22 cellular contexts compared by ENCODE assay signal in the genomic region with DNA sequence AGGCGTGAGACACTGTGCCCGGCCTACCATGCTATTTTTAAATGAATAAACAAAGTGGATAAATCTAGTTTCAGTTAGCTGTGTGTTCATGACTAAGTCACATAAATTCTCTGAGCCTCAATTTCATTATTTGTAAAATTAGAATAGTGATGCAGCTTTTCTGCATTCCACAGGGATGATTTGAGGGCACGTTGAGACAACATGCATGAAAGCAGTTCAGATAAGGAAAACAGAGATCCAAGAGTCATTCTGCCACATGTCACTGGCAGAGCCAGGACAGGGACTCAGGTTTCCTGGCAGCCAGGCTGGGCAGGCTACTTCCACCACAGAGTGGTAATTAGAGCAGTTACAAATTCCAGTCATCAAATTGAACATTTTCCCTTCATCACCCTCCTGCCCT. TPM values are rescaled to one million over a fixed set of nuclear protein-coding genes. Genes with fewer than 3 reads are reported as not detected.
DNase-seq lines count a peak whose midpoint lies in the region; ATAC-seq and TF ChIP-seq lines count a peak whose summit lies in the region.
"Had no signal": no experiment of that assay in that cellular context is flagged by ENCODE, and none has a peak within 500 bp of the region (broad histone marks: within the 10 kb centered on the region; RNA-seq: fewer than 3 reads in every experiment).

No MANE protein-coding gene starts in this region.

- POLR2A ChIA-PET in AG04449 (lab: Yijun Ruan, JAX) (no interaction called here), SK-N-SH (lab: Yijun Ruan, JAX) (no interaction called here)

- intact Hi-C loops in uterus (cut with DNase I; ENCODE audit: low total_unique reads): no loop called here

- 0 out of 2 replicates have a peak overlapping the region, but pooled peaks have one; percentile 10 for H3K9ac ChIP-seq in SK-N-SH

- no peaks in the 10 kb centered on the region for H4K20me1 ChIP-seq in SK-N-SH (ENCODE audit: insufficient read depth)

- H3K9me2 ChIP-seq in SK-N-SH: no peaks in the 10 kb centered on the region

- TF ChIP-seq CTCF in AG04449 (IDR thresholded peaks at IDR 0.05; ENCODE audit: insufficient read depth, low read length, missing control alignments): no peak
- no peak for TF ChIP-seq CTCF in SK-N-SH (IDR thresholded peaks at IDR 0.05)
- TF ChIP-seq CTCF in foreskin fibroblast (IDR thresholded peaks at IDR 0.05; ENCODE audit: low read depth, low read length): no peak
- TF ChIP-seq CTCF in uterus (IDR thresholded peaks at IDR 0.05): no peak

- H3K4me3 ChIP-seq in AG04449 (ENCODE audit: low read depth, low read length) (no peak overlapping the region), SK-N-SH (ENCODE audit: low read depth in 2 of 2, low read length in 1 of 2) (no peak overlapping the region), foreskin fibroblast (ENCODE audit: low read depth in 1 of 2, low read length in 2 of 2) (no peak overlapping the region), uterus (no peak overlapping the region)
- H3K4me3 ChIP-seq: GM23338, K562, left ventricle myocardium inferior, suprapubic skin had no signal

- no peak for TF ChIP-seq RAD21 in SK-N-SH (IDR thresholded peaks at IDR 0.05; ENCODE audit: low read length)

- H3K9me3 ChIP-seq in SK-N-SH: 0 out of 2 replicates have a peak, but pooled peaks cover 5% of the 10 kb centered on the region
- no peaks in the 10 kb centered on the region for H3K9me3 ChIP-seq in uterus
- H3K9me3 ChIP-seq: left ventricle myocardium inferior, suprapubic skin had no signal

- CTCF ChIA-PET in AG04449 (lab: Yijun Ruan, JAX): interaction anchor here (0.6 to 4.9 kb wide), 7 partner anchors 9 to 136 kb away, joined by 3 to 27 read pairs (median 3); no protein-coding TSS in a partner anchor
- CTCF ChIA-PET in SK-N-SH (lab: Yijun Ruan, JAX): interaction anchor here (0.6 to 5.0 kb wide), 4 partner anchors 10 to 39 kb away, joined by 3 to 27 read pairs (median 11); no protein-coding TSS in a partner anchor

- H3K79me2 ChIP-seq in SK-N-SH (ENCODE audit: insufficient read depth): no peaks in the 10 kb centered on the region; the same call in 1 of the 2 replicates

- peaks cover 8 to 9% of the 10 kb centered on the region in 2 experiments; a peak in 2 of 4 replicates for H3K4me1 ChIP-seq in SK-N-SH (ENCODE audit: control insufficient read depth in 1 of 2, insufficient read depth in 2 of 2, low read depth in 1 of 2, low read length in 1 of 2)
- H3K4me1 ChIP-seq in uterus: peaks cover 0 to 18% of the 10 kb centered on the region in 2 donors

- H3K4me2 ChIP-seq in SK-N-SH: peak overlapping the region; percentile 54; the same call in 1 of the 2 replicates
- H3K4me2 ChIP-seq: GM23338 had no signal

- H3K27me3 ChIP-seq in SK-N-SH (ENCODE audit: insufficient read depth) (no peaks in the 10 kb centered on the region), uterus (peaks cover 0 to 3% of the 10 kb centered on the region in 2 donors)

- H3K36me3 ChIP-seq in SK-N-SH (replicated peaks in 1 of 2; ENCODE audit: control insufficient read depth in 1 of 2, insufficient read depth in 2 of 2, low read length in 1 of 2): no peaks in the 10 kb centered on the region
- no peaks in the 10 kb centered on the region for H3K36me3 ChIP-seq in uterus
- H3K36me3 ChIP-seq: left ventricle myocardium inferior, suprapubic skin had no signal

- WGBS in SK-N-SH (ENCODE audit: low lambda C conversion rate): 2% methylated on average over 3 of the region's 3 CpGs

- TF ChIP-seq EP300 in SK-N-SH (IDR thresholded peaks at IDR 0.05; ENCODE audit: borderline replicate concordance in 1 of 2, low read depth in 1 of 2, low read length in 1 of 2): no peak

- no peak overlapping the region; the same call in 1 of the 2 replicates for H2AFZ ChIP-seq in SK-N-SH (ENCODE audit: low read depth)
- H2AFZ ChIP-seq: GM23338 had no signal

- no peak for TF ChIP-seq POLR2A in uterus (IDR thresholded peaks at IDR 0.05)

- no peak for ATAC-seq in GM18907 (IDR thresholded peaks at IDR 0.05; ENCODE audit: unreplicated experiment)
- ATAC-seq: activated naive CD8-positive, alpha-beta T cell treated with anti-CD3 and anti-CD28 coated beads, Interleukin-2, amount 50 U/mL, for 24 hours; GM23338; K562 had no signal

- peaks cover 11% of the 10 kb centered on the region for H3F3A ChIP-seq in SK-N-SH (replicated peaks; ENCODE audit: insufficient read depth)

- peak overlapping the region in 1 of 2 experiments; percentile 35; a peak in 2 of 4 replicates for H3K27ac ChIP-seq in SK-N-SH (ENCODE audit: low read depth in 2 of 2, low read length in 1 of 2)
- H3K27ac ChIP-seq in uterus: no peak overlapping the region
- H3K27ac ChIP-seq: HL-60, left ventricle myocardium inferior, suprapubic skin had no signal

- DNase-seq in AG04449 (ENCODE audit: low read depth, low spot score) (peak; percentile 14), GM04503 (ENCODE audit: low read depth) (peak; percentile 5), SK-N-SH (peak; percentile 34), foreskin fibroblast (peak; percentile 22 to 57), NCI-H187 treated with DMSO at 0.1 percent for 48 hours (lab: John Stamatoyannopoulos, UW) (no peak), uterus (no peak)
- no peak for DNase-seq in activated naive CD4-positive, alpha-beta T cell (lab: John Stamatoyannopoulos, UW)
- DNase-seq: activated B cell treated with CpG ODN at 0.5 μM for 24 hours; activated CD8-positive, alpha-beta memory T cell treated with anti-CD3 and anti-CD28 coated beads for 24 hours; activated naive CD8-positive, alpha-beta T cell treated with anti-CD3 and anti-CD28 coated beads, Interleukin-2, amount 50 U/mL, for 24 hours; AML-193; central memory CD4-positive, alpha-beta T cell; effector memory CD4-positive, alpha-beta T cell; left ventricle myocardium inferior; NCI-H1092; NCI-H774; stimulated activated CD4-positive, alpha-beta T cell treated with anti-CD3 and anti-CD28 coated beads, Interleukin-4, amount 100 ng/mL, for 1 hour had no signal

TF ChIP-seq in SK-N-SH, 30 proteins besides CTCF, POLR2A, EP300 and RAD21:
- TF ChIP-seq MXI1 (IDR thresholded peaks at IDR 0.05; ENCODE audit: low read depth, low read length): peak; percentile 63; the same call in 1 of the 2 replicates
- TF ChIP-seq MEF2A (IDR thresholded peaks at IDR 0.05; ENCODE audit: borderline replicate concordance, low read depth): peak; percentile 62; the same call in 1 of the 2 replicates
- no peak for TF ChIP-seq SMC3 (IDR thresholded peaks at IDR 0.05; ENCODE audit: low read depth, low read length)
- TF ChIP-seq, protein P1, sequence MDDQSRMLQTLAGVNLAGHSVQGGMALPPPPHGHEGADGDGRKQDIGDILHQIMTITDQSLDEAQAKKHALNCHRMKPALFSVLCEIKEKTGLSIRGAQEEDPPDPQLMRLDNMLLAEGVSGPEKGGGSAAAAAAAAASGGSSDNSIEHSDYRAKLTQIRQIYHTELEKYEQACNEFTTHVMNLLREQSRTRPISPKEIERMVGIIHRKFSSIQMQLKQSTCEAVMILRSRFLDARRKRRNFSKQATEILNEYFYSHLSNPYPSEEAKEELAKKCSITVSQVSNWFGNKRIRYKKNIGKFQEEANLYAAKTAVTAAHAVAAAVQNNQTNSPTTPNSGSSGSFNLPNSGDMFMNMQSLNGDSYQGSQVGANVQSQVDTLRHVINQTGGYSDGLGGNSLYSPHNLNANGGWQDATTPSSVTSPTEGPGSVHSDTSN (IDR thresholded peaks at IDR 0.05): peak; percentile 16; the same call in 1 of the 2 replicates
- TF ChIP-seq RCOR1 (IDR thresholded peaks at IDR 0.05; ENCODE audit: low read length): peak; percentile 75
- no peak for TF ChIP-seq FOXM1 (IDR thresholded peaks at IDR 0.05; ENCODE audit: low read depth)
- no peak; the same call in 1 of the 2 replicates for TF ChIP-seq FOSL2 (IDR thresholded peaks at IDR 0.05; ENCODE audit: borderline replicate concordance, low read depth)
- peak; percentile 46; the same call in 1 of the 2 replicates for TF ChIP-seq TCF12 (IDR thresholded peaks at IDR 0.05)
- TF ChIP-seq GABPA (IDR thresholded peaks at IDR 0.05; ENCODE audit: low read depth): no peak
- TF ChIP-seq POLR2AphosphoS5 (IDR thresholded peaks at IDR 0.05; ENCODE audit: low read depth, low read length): no peak

RNA-seq across cellular contexts. Expression of a gene that starts 2.9 kb away (rescaled TPM):
- 2.5 and 3.5 TPM in 2 replicates for polyA plus RNA-seq in SK-N-SH (2012; rRNA removed)
- 4.5 and 5.6 TPM in 2 replicates for polyA plus RNA-seq in SK-N-SH (2012; cell fraction: cytosol; rRNA removed)
- 2.1 and 5.6 TPM in 2 replicates for polyA plus RNA-seq in SK-N-SH (2012; cell fraction: nucleus; rRNA removed)
- 1 to 10 TPM in 3 of 4 donors, under 1 TPM in 1; 0.59 to 4.1 (median 2.0) TPM for total RNA-seq in uterus
- total RNA-seq: activated B cell treated with CpG ODN at 0.5 μM for 24 hours, left ventricle myocardium inferior had no signal

RNA-seq across cellular contexts. Expression of a gene that starts 41.8 kb away (rescaled TPM):
- 200 and 208 TPM in 2 replicates for polyA plus RNA-seq in SK-N-SH (2012; rRNA removed)
- polyA plus RNA-seq in SK-N-SH (2012; cell fraction: cytosol; rRNA removed): 96.4 and 123 TPM in 2 replicates
- polyA plus RNA-seq in SK-N-SH (2012; cell fraction: nucleus; rRNA removed): 63.8 and 108 TPM in 2 replicates
- total RNA-seq in uterus: 100 to 1,000 TPM in 1 of 4 donors, 10 to 100 TPM in 3; 14.3 to 111 (median 45.0) TPM

Comparison
In these comparisons a context has a peak if more than half of its experiments do, and no peak if none do; other contexts are left out.
1. DNase-seq: peak in AG04449 (single experiment), GM04503 (single experiment), SK-N-SH (single experiment) and foreskin fibroblast (2 of 2); none in NCI-H187 treated with DMSO at 0.1 percent for 48 hours (single experiment), uterus (0 of 2) and activated naive CD4-positive, alpha-beta T cell (0 of 4).